ENCODE assay signal across 2 cellular contexts in genomic region chr14:64937176-64937820, GRCh38.
TF ChIP-seq lines count a peak whose summit lies in the region.

No MANE protein-coding gene starts in this region.

TF ChIP-seq in HepG2, 621 proteins besides CTCF, POLR2A, EP300 and RAD21:
- TF ChIP-seq ZBTB46 (CRISPR knock-in tag; IDR thresholded peaks at IDR 0.05; ENCODE audit: borderline replicate concordance) (no peak), ZNF773 (CRISPR knock-in tag; IDR thresholded peaks at IDR 0.05; ENCODE audit: borderline replicate concordance) (no peak), ZNF142 (CRISPR knock-in tag; IDR thresholded peaks at IDR 0.05) (no peak), CCAR2 (optimal IDR thresholded peaks at IDR 0.05; ENCODE audit: low read depth, low read length) (peak; percentile 13)

TF ChIP-seq in GM12891, 5 proteins besides CTCF, POLR2A, EP300 and RAD21:
- no peak for TF ChIP-seq SPI1 (IDR thresholded peaks at IDR 0.05; ENCODE audit: low read depth, low read length)
- TF ChIP-seq TAF1 (IDR thresholded peaks at IDR 0.05; ENCODE audit: low read depth, low read length) = no peak
- TF ChIP-seq POU2F2 (IDR thresholded peaks at IDR 0.05; ENCODE audit: low read depth, low read length) = no peak
- no peak for TF ChIP-seq POLR2AphosphoS5 (IDR thresholded peaks at IDR 0.05; ENCODE audit: low read depth, low read length)
- no peak for TF ChIP-seq PAX5 (IDR thresholded peaks at IDR 0.05; ENCODE audit: insufficient read depth, low read length, severe bottlenecking)
TF ChIP-seq in GM12891: peak in this region for 0.
